In genomic region chr16:71894921-71895678, GRCh38 we compare ENCODE assay signal across 8 cellular contexts.
A peak's percentile ranks its signal among the peaks of the same experiment; 100 is the strongest.
DNase-seq lines count a peak whose midpoint lies in the region; ATAC-seq and TF ChIP-seq lines count a peak whose summit lies in the region.

TSS of gene IST1 (plus strand) at chr16:71895531. CDS start at chr16:71915641, 20,110 bp downstream.

- no peak for TF ChIP-seq CTCF in LNCaP clone FGC (IDR thresholded peaks at IDR 0.05; ENCODE audit: control insufficient read depth, extremely low read depth, insufficient read depth)
- no peak for TF ChIP-seq CTCF in fibroblast of pulmonary artery (IDR thresholded peaks at IDR 0.05; ENCODE audit: low read length, missing control alignments)
- TF ChIP-seq CTCF in nephron progenitor cell (IDR thresholded peaks at IDR 0.05): no peak

- peaks cover 23% of the 10 kb centered on the region for H3K4me1 Mint-ChIP-seq in nephron progenitor cell
- peaks cover 38% of the 10 kb centered on the region for H3K4me1 Mint-ChIP-seq in stimulated activated naive CD8-positive, alpha-beta T cell treated with anti-CD3 and anti-CD28 coated beads, Interleukin-15, amount 100 ng/mL, for 72 hours

- peak within 1 kb of the TSS; percentile 99 for H3K4me3 Mint-ChIP-seq in nephron progenitor cell
- H3K4me3 Mint-ChIP-seq in stimulated activated naive CD8-positive, alpha-beta T cell treated with anti-CD3 and anti-CD28 coated beads, Interleukin-15, amount 100 ng/mL, for 72 hours: peak within 1 kb of the TSS; percentile 98 to 99

- peaks cover 18% of the 10 kb centered on the region for H3K9me3 Mint-ChIP-seq in nephron progenitor cell
- no peaks in the 10 kb centered on the region for H3K9me3 Mint-ChIP-seq in stimulated activated naive CD8-positive, alpha-beta T cell treated with anti-CD3 and anti-CD28 coated beads, Interleukin-15, amount 100 ng/mL, for 72 hours

- H3K27ac Mint-ChIP-seq in nephron progenitor cell: peak within 1 kb of the TSS; percentile 99
- H3K27ac Mint-ChIP-seq in stimulated activated naive CD8-positive, alpha-beta T cell treated with anti-CD3 and anti-CD28 coated beads, Interleukin-15, amount 100 ng/mL, for 72 hours: peak within 1 kb of the TSS; percentile 99

- peaks cover 2% of the 10 kb centered on the region for H3K27me3 Mint-ChIP-seq in nephron progenitor cell (ENCODE audit: low read depth, poor library complexity)
- H3K27me3 Mint-ChIP-seq in stimulated activated naive CD8-positive, alpha-beta T cell treated with anti-CD3 and anti-CD28 coated beads, Interleukin-15, amount 100 ng/mL, for 72 hours: no peaks in the 10 kb centered on the region

- peak; percentile 94 for ATAC-seq in stimulated activated naive CD8-positive, alpha-beta T cell treated with anti-CD3 and anti-CD28 coated beads, Interleukin-15, amount 100 ng/mL, for 72 hours

- DNase-seq in EL (peak; percentile 99), GOT3 (lab: John Stamatoyannopoulos, UW) (peak; percentile 91), LNCaP clone FGC (ENCODE audit: low read depth) (peak; percentile 91), fibroblast of pulmonary artery (ENCODE audit: low read depth) (peak; percentile 99), nephron progenitor cell (peak; percentile 96)
- DNase-seq in activated effector memory CD4-positive, alpha-beta T cell treated with Interleukin-2 at 50 U/mL for 16 hours: peak; percentile 96
- DNase-seq in stimulated activated naive CD8-positive, alpha-beta T cell treated with anti-CD3 and anti-CD28 coated beads, Interleukin-15, amount 100 ng/mL, for 72 hours: peak; percentile 98 to 99

- TF ChIP-seq POLR2A in Raji (IDR thresholded peaks at IDR 0.05; ENCODE audit: insufficient read depth, low read depth, low read length): peak; percentile 95

- H3K4me3 ChIP-seq in LNCaP clone FGC (ENCODE audit: low read depth, low read length): peak within 1 kb of the TSS; percentile 99
- H3K4me3 ChIP-seq in fibroblast of pulmonary artery (replicated peaks; ENCODE audit: low read depth, low read length): peak within 1 kb of the TSS; percentile 91

- H3K36me3 Mint-ChIP-seq in nephron progenitor cell (ENCODE audit: low read depth): peaks cover 34% of the 10 kb centered on the region

Comparison
In these comparisons a context has a peak if more than half of its experiments do, and no peak if none do; other contexts are left out.
1. Peak in every context shown above with its lines: DNase-seq, ATAC-seq and H3K4me3 ChIP-seq.